ENCODE assay signal across 8 cellular contexts in the genomic region with DNA sequence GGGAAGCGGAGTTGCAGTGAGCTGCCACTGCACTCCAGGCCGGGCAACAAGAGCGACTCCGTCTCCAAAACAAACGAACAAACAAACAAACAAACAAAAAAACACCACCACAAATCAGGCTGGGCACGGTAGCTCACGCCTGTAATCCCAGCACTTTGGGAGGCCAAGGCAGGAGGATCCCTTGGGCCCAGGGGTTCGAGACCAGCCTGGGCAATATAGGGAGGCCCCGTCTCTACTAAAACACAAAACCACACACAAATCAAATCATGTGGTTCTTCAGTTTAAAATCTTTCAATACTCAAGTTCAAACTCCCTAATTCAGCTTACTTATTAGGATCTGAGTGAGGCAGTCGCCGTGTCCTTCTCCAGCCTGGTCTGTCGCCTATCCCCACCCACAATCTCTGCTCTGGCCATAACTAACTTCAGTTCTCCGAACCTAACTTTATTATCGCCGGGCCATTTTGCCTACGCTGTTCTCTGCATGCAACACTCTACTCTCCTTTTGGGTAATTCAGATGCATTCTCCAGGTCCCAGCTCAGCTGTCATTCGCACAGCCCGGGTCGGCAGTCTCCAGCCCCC. TPM values are rescaled to one million over a fixed set of nuclear protein-coding genes. Genes with fewer than 3 reads are reported as not detected.
DNase-seq lines count a peak whose midpoint lies in the region; ATAC-seq and TF ChIP-seq lines count a peak whose summit lies in the region.

No MANE protein-coding gene starts in this region.

- H4K20me1 ChIP-seq in fibroblast of lung (ENCODE audit: control insufficient read depth, extremely low read depth, insufficient read depth, low read length), result no peaks in the 10 kb centered on the region

- no peak overlapping the region for H2BK120ac ChIP-seq in trophoblast cell (ENCODE audit: insufficient read depth, low read length, poor library complexity)

- H4K8ac ChIP-seq in trophoblast cell (ENCODE audit: low read depth, low read length), result peak overlapping the region; percentile 95

- peaks cover 7% of the 10 kb centered on the region for H3K79me1 ChIP-seq in trophoblast cell (ENCODE audit: low read length)

- BruUV-seq in A673 (replicated peaks; lab: Mats Ljungman, UMichigan), result TSS peak; percentile 94

- H2BK12ac ChIP-seq in trophoblast cell (ENCODE audit: low read length), result no peak overlapping the region

- H2AFZ ChIP-seq in fibroblast of lung (ENCODE audit: low read length), result peak overlapping the region; percentile 92
- peak overlapping the region; percentile 48 for H2AFZ ChIP-seq in trophoblast cell (ENCODE audit: insufficient read depth, low read length, poor library complexity)

- peak overlapping the region; percentile 45 for H4K12ac ChIP-seq in trophoblast cell (ENCODE audit: low read depth, low read length)

- H2BK5ac ChIP-seq in trophoblast cell (ENCODE audit: low read depth, low read length, poor library complexity), result peak overlapping the region; percentile 34

- H3K4me2 ChIP-seq in fibroblast of lung (ENCODE audit: extremely low read depth, insufficient read depth, low read length) (peak overlapping the region; percentile 96), trophoblast cell (ENCODE audit: low read length) (peak overlapping the region; percentile 100)

- peak overlapping the region; percentile 7 for H4K91ac ChIP-seq in trophoblast cell (ENCODE audit: low read depth, low read length)

- H3K18ac ChIP-seq in trophoblast cell (ENCODE audit: low read length), result peak overlapping the region; percentile 89

- H3K4me3 ChIP-seq in A673 (ENCODE audit: low read depth, low read length, poor library complexity, severe bottlenecking) (peak overlapping the region; percentile 74), SJSA1 (peak overlapping the region; percentile 94), fibroblast of lung (replicated peaks in 1 of 4; ENCODE audit: control extremely low read depth in 1 of 4, insufficient read depth in 1 of 4, low read depth in 3 of 4, low read length in 4 of 4) (peak overlapping the region; percentile 83 to 97 (median 88)), trophoblast cell (ENCODE audit: low read depth, low read length) (peak overlapping the region; percentile 78)

- peak; percentile 9 for ATAC-seq in GM21526 (IDR thresholded peaks at IDR 0.05; ENCODE audit: low FRiP score, unreplicated experiment)

- no peak overlapping the region for H3K4ac ChIP-seq in trophoblast cell (ENCODE audit: low read depth, low read length)

- intact Hi-C loops in A673 (cut with micrococcal nuclease; ENCODE audit: unreplicated experiment), result no loop called here

- TF ChIP-seq CTCF in A673 (conservative IDR thresholded peaks at IDR 0.05; ENCODE audit: low read depth, low read length) (no peak), fibroblast of lung (conservative IDR thresholded peaks at IDR 0.05 in 1 of 2, IDR thresholded peaks at IDR 0.05 in 1 of 2; ENCODE audit: low read depth in 1 of 2, low read length in 2 of 2) (no peak)

- H3K23ac ChIP-seq in trophoblast cell (ENCODE audit: low read length), result no peak overlapping the region

- no peak overlapping the region for H2AK5ac ChIP-seq in trophoblast cell (ENCODE audit: low read length)

- POLR2A ChIA-PET in A673 (lab: Charles Lee; ENCODE audit: low non-redundant PET), result no interaction called here

- CTCF ChIA-PET in A673 (lab: Charles Lee), result no interaction called here

- H3K79me2 ChIP-seq in fibroblast of lung (ENCODE audit: control insufficient read depth, insufficient read depth, low read length), result peaks cover 48% of the 10 kb centered on the region
- peaks cover 14% of the 10 kb centered on the region for H3K79me2 ChIP-seq in trophoblast cell (ENCODE audit: control insufficient read depth, insufficient read depth, low read length, poor library complexity)

- DNase-seq in A673 (ENCODE audit: low spot score), result no peak
- no peak for DNase-seq in SJSA1 (ENCODE audit: low read depth in 1 of 2, low spot score in 2 of 2)
- no peak for DNase-seq in fibroblast of lung (ENCODE audit: low read depth in 2 of 2)
- DNase-seq in trophoblast cell, result no peak
- DNase-seq in amygdala (lab: John Stamatoyannopoulos, UW), result no peak
- DNase-seq in SW480 (ENCODE audit: low spot score), result no peak
- no peak for DNase-seq in dermis blood vessel endothelial cell

- H3K9me3 ChIP-seq in A673 (ENCODE audit: low read depth, low read length, poor library complexity, severe bottlenecking), result no peaks in the 10 kb centered on the region
- no peaks in the 10 kb centered on the region for H3K9me3 ChIP-seq in SJSA1 (replicated peaks)
- no peaks in the 10 kb centered on the region for H3K9me3 ChIP-seq in fibroblast of lung (ENCODE audit: control insufficient read depth, insufficient read depth, low read depth, low read length)
- peaks cover 1% of the 10 kb centered on the region for H3K9me3 ChIP-seq in trophoblast cell (ENCODE audit: insufficient read depth, low read depth, low read length)

- no peaks in the 10 kb centered on the region for H3K27me3 ChIP-seq in A673 (replicated peaks; ENCODE audit: insufficient read depth, low read depth, low read length, poor library complexity)
- no peaks in the 10 kb centered on the region for H3K27me3 ChIP-seq in SJSA1 (replicated peaks)
- no peaks in the 10 kb centered on the region for H3K27me3 ChIP-seq in fibroblast of lung (ENCODE audit: control insufficient read depth, insufficient read depth, low read length)
- no peaks in the 10 kb centered on the region for H3K27me3 ChIP-seq in trophoblast cell (ENCODE audit: insufficient read depth, low read length)

- H3K4me1 ChIP-seq in A673 (ENCODE audit: insufficient read depth, low read length, poor library complexity, severe bottlenecking) (peaks cover 9% of the 10 kb centered on the region), SJSA1 (replicated peaks) (peaks cover 4% of the 10 kb centered on the region; the same call in 1 of the 2 replicates), fibroblast of lung (ENCODE audit: control insufficient read depth, extremely low read depth, insufficient read depth, low read length) (no peaks in the 10 kb centered on the region), trophoblast cell (ENCODE audit: control insufficient read depth in 1 of 2, insufficient read depth in 2 of 2, low read length in 2 of 2) (peaks cover 1 to 2% of the 10 kb centered on the region in 2 experiments)

- H3K9ac ChIP-seq in fibroblast of lung (ENCODE audit: insufficient read depth, low read length), result peak overlapping the region; percentile 92
- H3K9ac ChIP-seq in trophoblast cell (ENCODE audit: low read length), result peak overlapping the region; percentile 94

- peak overlapping the region; percentile 83 for H3K14ac ChIP-seq in trophoblast cell (ENCODE audit: low read length)

- peak overlapping the region; percentile 88 for H3K27ac ChIP-seq in A673 (ENCODE audit: low read depth, low read length, poor library complexity, severe bottlenecking)
- peak overlapping the region; percentile 17; the same call in 1 of the 2 replicates for H3K27ac ChIP-seq in SJSA1
- peak overlapping the region; percentile 89 for H3K27ac ChIP-seq in fibroblast of lung (ENCODE audit: insufficient read depth, low read length)
- H3K27ac ChIP-seq in trophoblast cell (ENCODE audit: low read depth, low read length), result peak overlapping the region; percentile 13

- no CpG with 5 or more reads among the region's 19 CpGs for WGBS in trophoblast cell (ENCODE audit: extremely low coverage, insufficient coverage, insufficient read length)

- H3K36me3 ChIP-seq in A673 (ENCODE audit: insufficient read depth, low read length, poor library complexity, severe bottlenecking), result no peaks in the 10 kb centered on the region
- H3K36me3 ChIP-seq in SJSA1, result peaks cover 5% of the 10 kb centered on the region
- H3K36me3 ChIP-seq in fibroblast of lung (ENCODE audit: control insufficient read depth, insufficient read depth, low read length), result no peaks in the 10 kb centered on the region
- H3K36me3 ChIP-seq in trophoblast cell (ENCODE audit: control insufficient read depth in 1 of 2, insufficient read depth in 2 of 2, low read length in 2 of 2), result no peaks in the 10 kb centered on the region

RNA-seq across cellular contexts. Expression of a gene that starts 0.6 kb away (rescaled TPM):
- total RNA-seq in A673 (2021), result 47.6 and 55.3 TPM in 2 replicates
- total RNA-seq in SJSA1 (2014; rRNA removed; shearing (Covaris generic)), result 26.0 and 34.9 TPM in 2 replicates
- 14.9 and 16.0 TPM in 2 replicates for total RNA-seq in fibroblast of lung
- polyA plus RNA-seq in fibroblast of lung, result 38.9 and 44.7 TPM in 2 replicates
- polyA plus RNA-seq in fibroblast of lung (2012), result 27.0 and 28.8 TPM in 2 replicates
- polyA minus RNA-seq in fibroblast of lung (ENCODE audit: low replicate concordance), result 9.7 and 10.5 TPM in 2 replicates
- 38.4 and 40.9 TPM in 2 replicates for polyA plus RNA-seq in trophoblast cell (2013)
- 25.4 and 25.9 TPM in 2 replicates for total RNA-seq in dermis blood vessel endothelial cell

RNA-seq across cellular contexts. Expression of a gene that starts 14.0 kb away (rescaled TPM):
- total RNA-seq in A673 (2021) (16.7 and 18.8 TPM in 2 replicates), fibroblast of lung (22.1 and 27.1 TPM in 2 replicates), dermis blood vessel endothelial cell (20.3 and 22.6 TPM in 2 replicates)
- total RNA-seq in SJSA1 (2014; rRNA removed; shearing (Covaris generic)), result 17.4 and 35.4 TPM in 2 replicates
- polyA plus RNA-seq in fibroblast of lung, result 31.6 and 35.6 TPM in 2 replicates
- polyA plus RNA-seq in fibroblast of lung (2012), result 26.7 and 26.8 TPM in 2 replicates
- polyA minus RNA-seq in fibroblast of lung (ENCODE audit: low replicate concordance), result 0.51 and 1.4 TPM in 2 replicates
- polyA plus RNA-seq in trophoblast cell (2013), result 14.9 and 15.0 TPM in 2 replicates

Comparison
In these comparisons a context has a peak if more than half of its experiments do, and no peak if none do; other contexts are left out.
1. H3K27ac ChIP-seq: peak in every context shown above with its lines; median percentile 89 in fibroblast of lung; 88 in A673; 17 in SJSA1; 13 in trophoblast cell.